ENCODE assay signal across 21 cellular contexts in genomic region chr3:44969779-44970178, GRCh38. TPM values are rescaled to one million over a fixed set of nuclear protein-coding genes. Genes with fewer than 3 reads are reported as not detected.
DNase-seq lines count a peak whose midpoint lies in the region; ATAC-seq and TF ChIP-seq lines count a peak whose summit lies in the region.
"Had no signal": no experiment of that assay in that cellular context is flagged by ENCODE, and none has a peak within 500 bp of the region (broad histone marks: within the 10 kb centered on the region; RNA-seq: fewer than 3 reads in every experiment).

No MANE protein-coding gene starts in this region.

- H2BK12ac ChIP-seq in H9 (ENCODE audit: insufficient read length, low read depth, low read length) = no peak overlapping the region

- no peak for DNase-seq in H9
- no peak for DNase-seq in T-helper 2 cell treated with Interferon-gamma antibody and Interleukin-4, amounts not matched to agents 5 μg/mL and 100 μg/mL, for 36 hours (ENCODE audit: low spot score)
- DNase-seq in naive thymus-derived CD8-positive, alpha-beta T cell = no peak
- DNase-seq in anterior cingulate cortex (lab: John Stamatoyannopoulos, UW) = no peak
- no peak for DNase-seq in kidney glomerular epithelial cell (lab: John Stamatoyannopoulos, UW)
- DNase-seq: activated CD4-positive, CD25-positive, alpha-beta regulatory T cell; effector memory CD4-positive, alpha-beta T cell; IMR-90; MM.1S; NCI-H146; NCI-H2171; NCI-H526 treated with DMSO at 0.1 percent for 48 hours; stimulated activated CD4-positive, alpha-beta T cell treated with anti-CD3 and anti-CD28 coated beads, Interleukin-4, amount 100 ng/mL, for 4 hours; T-helper 9 cell; upper lobe of left lung had no signal

- no peak overlapping the region for H3K9ac ChIP-seq in H9 (ENCODE audit: extremely low read depth, insufficient read length, low read length)

- H4K8ac ChIP-seq in H9 (replicated peaks; ENCODE audit: insufficient read length, low read depth, low read length) = no peak overlapping the region

- no peak overlapping the region for H3K56ac ChIP-seq in H9 (ENCODE audit: insufficient read length, low read depth, low read length)

- no peaks in the 10 kb centered on the region for H3K27me3 ChIP-seq in H9 (ENCODE audit: insufficient read depth, low read length)
- H3K27me3 ChIP-seq: SJSA1, upper lobe of left lung had no signal

- H2AK5ac ChIP-seq in H9 (ENCODE audit: insufficient read length, low read length) = no peak overlapping the region

- H3K23me2 ChIP-seq in H9 (ENCODE audit: insufficient read length, low read depth, low read length, poor library complexity, severe bottlenecking) = no peaks in the 10 kb centered on the region

- no peak overlapping the region for H3K4ac ChIP-seq in H9 (ENCODE audit: low read depth, low read length)

- H3K4me2 ChIP-seq in H9 (ENCODE audit: insufficient read depth, insufficient read length, low read length) = no peak overlapping the region

- H3K9me3 Mint-ChIP-seq in H9 = no peaks in the 10 kb centered on the region
- no peaks in the 10 kb centered on the region for H3K9me3 Mint-ChIP-seq in T-helper 2 cell treated with Interferon-gamma antibody and Interleukin-4, amounts not matched to agents 5 μg/mL and 100 μg/mL, for 36 hours
- no peaks in the 10 kb centered on the region for H3K9me3 Mint-ChIP-seq in naive thymus-derived CD8-positive, alpha-beta T cell
- H3K9me3 Mint-ChIP-seq: activated naive CD4-positive, alpha-beta T cell treated with anti-CD3 and anti-CD28 coated beads, Interleukin-2, amount 50 U/mL, for 72 hours had no signal

- H3K27me3 Mint-ChIP-seq in H9 (ENCODE audit: low read depth) = no peaks in the 10 kb centered on the region
- no peaks in the 10 kb centered on the region for H3K27me3 Mint-ChIP-seq in T-helper 2 cell treated with Interferon-gamma antibody and Interleukin-4, amounts not matched to agents 5 μg/mL and 100 μg/mL, for 36 hours (ENCODE audit: low read depth)
- no peaks in the 10 kb centered on the region for H3K27me3 Mint-ChIP-seq in naive thymus-derived CD8-positive, alpha-beta T cell

- peak in 1 of 2 donors; percentile 22 for ATAC-seq in naive thymus-derived CD8-positive, alpha-beta T cell
- ATAC-seq in HG03439 (IDR thresholded peaks at IDR 0.05; ENCODE audit: unreplicated experiment) = no peak
- no peak for ATAC-seq in GM18498 (IDR thresholded peaks at IDR 0.05; ENCODE audit: unreplicated experiment)
- ATAC-seq: activated naive CD4-positive, alpha-beta T cell treated with anti-CD3 and anti-CD28 coated beads, Interleukin-2, amount 50 U/mL, for 72 hours; left lobe of liver had no signal

- peaks cover 13% of the 10 kb centered on the region; the same call in 1 of the 2 replicates for H3K79me2 ChIP-seq in H9 (ENCODE audit: insufficient read depth, low read length)

- H3K4me1 Mint-ChIP-seq in H9 = peaks cover 6 to 14% of the 10 kb centered on the region in 2 experiments
- H3K4me1 Mint-ChIP-seq in T-helper 2 cell treated with Interferon-gamma antibody and Interleukin-4, amounts not matched to agents 5 μg/mL and 100 μg/mL, for 36 hours (ENCODE audit: low read depth) = peaks cover 59% of the 10 kb centered on the region
- H3K4me1 Mint-ChIP-seq in naive thymus-derived CD8-positive, alpha-beta T cell = peaks cover 29 to 83% (median 77%) of the 10 kb centered on the region in 4 donors

- no peak overlapping the region for H2BK5ac ChIP-seq in H9 (ENCODE audit: insufficient read length, low read length)

- peak overlapping the region in 1 of 3 experiments; percentile 56; a peak in 2 of 7 replicates for H3K27ac Mint-ChIP-seq in H9
- peak overlapping the region; percentile 9 for H3K27ac Mint-ChIP-seq in T-helper 2 cell treated with Interferon-gamma antibody and Interleukin-4, amounts not matched to agents 5 μg/mL and 100 μg/mL, for 36 hours
- H3K27ac Mint-ChIP-seq in naive thymus-derived CD8-positive, alpha-beta T cell = peak overlapping the region in 8 of 10 donors; percentile 65 to 89 (median 82)
- H3K27ac Mint-ChIP-seq: activated naive CD4-positive, alpha-beta T cell treated with anti-CD3 and anti-CD28 coated beads, Interleukin-2, amount 50 U/mL, for 72 hours had no signal

- H3K27ac ChIP-seq in C4-2B (peak overlapping the region; percentile 69), H9 (ENCODE audit: insufficient read length, low read depth, low read length) (no peak overlapping the region)
- H3K27ac ChIP-seq: SJSA1 had no signal

- no peak overlapping the region for H3K14ac ChIP-seq in H9 (ENCODE audit: insufficient read depth, low read length)

- H4K91ac ChIP-seq in H9 (ENCODE audit: insufficient read length, low read depth, low read length) = peak overlapping the region; percentile 8

- H4K5ac ChIP-seq in H9 (ENCODE audit: insufficient read length, low read depth, low read length) = no peak overlapping the region

- H3K36me3 Mint-ChIP-seq in H9 (ENCODE audit: insufficient read depth in 1 of 3, low read depth in 3 of 3) = no peaks in the 10 kb centered on the region; a peak in 1 of 7 replicates
- peaks cover 7% of the 10 kb centered on the region for H3K36me3 Mint-ChIP-seq in T-helper 2 cell treated with Interferon-gamma antibody and Interleukin-4, amounts not matched to agents 5 μg/mL and 100 μg/mL, for 36 hours (ENCODE audit: low read depth)
- H3K36me3 Mint-ChIP-seq in naive thymus-derived CD8-positive, alpha-beta T cell = no peaks in the 10 kb centered on the region
- H3K36me3 Mint-ChIP-seq: activated naive CD4-positive, alpha-beta T cell treated with anti-CD3 and anti-CD28 coated beads, Interleukin-2, amount 50 U/mL, for 72 hours had no signal

- H3K79me1 ChIP-seq in H9 (ENCODE audit: insufficient read depth, low read depth, low read length, poor library complexity, severe bottlenecking) = peaks cover 6% of the 10 kb centered on the region

- no peak overlapping the region for H3K4me3 Mint-ChIP-seq in H9
- H3K4me3 Mint-ChIP-seq in T-helper 2 cell treated with Interferon-gamma antibody and Interleukin-4, amounts not matched to agents 5 μg/mL and 100 μg/mL, for 36 hours = no peak overlapping the region
- peak overlapping the region in 4 of 10 donors; percentile 46 to 68 (median 51) for H3K4me3 Mint-ChIP-seq in naive thymus-derived CD8-positive, alpha-beta T cell

- H4K20me1 ChIP-seq in H9 (ENCODE audit: control insufficient read depth, insufficient read depth, insufficient read length) = no peaks in the 10 kb centered on the region

- no peak overlapping the region for H3K23ac ChIP-seq in H9 (ENCODE audit: insufficient read length, low read depth, low read length)

- POLR2A ChIA-PET in naive thymus-derived CD8-positive, alpha-beta T cell (lab: Charles Lee) = no interaction called here

- no peak overlapping the region for H2BK20ac ChIP-seq in H9 (ENCODE audit: low read depth, low read length, poor library complexity, severe bottlenecking)

- TF ChIP-seq CTCF in C4-2B (conservative IDR thresholded peaks at IDR 0.05) (no peak), H9 (conservative IDR thresholded peaks at IDR 0.05) (no peak)

- no peak overlapping the region for H2BK15ac ChIP-seq in H9 (ENCODE audit: low read depth, low read length)

- no peak overlapping the region for H2BK120ac ChIP-seq in H9 (ENCODE audit: low read depth, low read length, poor library complexity, severe bottlenecking)

- H3K18ac ChIP-seq in H9 (ENCODE audit: insufficient read length, low read depth, low read length) = no peak overlapping the region

- H2AFZ ChIP-seq in H9 (ENCODE audit: low read length) = no peak overlapping the region

- no peak overlapping the region for H3T11ph ChIP-seq in H9 (ENCODE audit: low read length)

- no peaks in the 10 kb centered on the region for H3K9me3 ChIP-seq in H9 (ENCODE audit: control insufficient read depth, low read depth, low read length)
- H3K9me3 ChIP-seq: SJSA1, upper lobe of left lung had no signal

- no CpG with 5 or more reads among the region's 3 CpGs for WGBS in H9 (ENCODE audit: extremely low coverage, insufficient read length, low lambda C conversion rate)

- 0 out of 2 replicates have a peak, but pooled peaks cover 6% of the 10 kb centered on the region for H3K4me1 ChIP-seq in H9 (ENCODE audit: insufficient read depth, low read length)

RNA-seq across cellular contexts. Expression of gene ZDHHC3, which starts 6.2 kb away (rescaled TPM):
- total RNA-seq in H9 (2021) = 58.3 and 71.3 TPM in 2 replicates
- total RNA-seq in naive thymus-derived CD8-positive, alpha-beta T cell = 10 to 100 TPM; 46.6 to 48.4 TPM
- polyA plus RNA-seq in naive thymus-derived CD8-positive, alpha-beta T cell = 10 to 100 TPM; 28.0 to 35.7 (median 33.0) TPM

RNA-seq across cellular contexts. Expression of gene EXOSC7, which starts 6.3 kb away (rescaled TPM):
- total RNA-seq in H9 (2021) = 86.6 and 88.7 TPM in 2 replicates
- 10 to 100 TPM; 46.7 to 55.4 TPM for total RNA-seq in naive thymus-derived CD8-positive, alpha-beta T cell
- 10 to 100 TPM; 46.0 to 55.5 (median 49.1) TPM for polyA plus RNA-seq in naive thymus-derived CD8-positive, alpha-beta T cell

RNA-seq across cellular contexts. Expression of gene CLEC3B, which starts 56.3 kb away (rescaled TPM):
- not detected in 2 replicates for total RNA-seq in H9 (2021)
- 1 to 10 TPM; 1.2 to 1.4 TPM for total RNA-seq in naive thymus-derived CD8-positive, alpha-beta T cell
- not detected for polyA plus RNA-seq in naive thymus-derived CD8-positive, alpha-beta T cell
- total RNA-seq: activated naive CD4-positive, alpha-beta T cell treated with anti-CD3 and anti-CD28 coated beads, Interleukin-2, amount 50 U/mL, for 72 hours had no signal
